8 cellular contexts compared by ENCODE assay signal in the genomic region with DNA sequence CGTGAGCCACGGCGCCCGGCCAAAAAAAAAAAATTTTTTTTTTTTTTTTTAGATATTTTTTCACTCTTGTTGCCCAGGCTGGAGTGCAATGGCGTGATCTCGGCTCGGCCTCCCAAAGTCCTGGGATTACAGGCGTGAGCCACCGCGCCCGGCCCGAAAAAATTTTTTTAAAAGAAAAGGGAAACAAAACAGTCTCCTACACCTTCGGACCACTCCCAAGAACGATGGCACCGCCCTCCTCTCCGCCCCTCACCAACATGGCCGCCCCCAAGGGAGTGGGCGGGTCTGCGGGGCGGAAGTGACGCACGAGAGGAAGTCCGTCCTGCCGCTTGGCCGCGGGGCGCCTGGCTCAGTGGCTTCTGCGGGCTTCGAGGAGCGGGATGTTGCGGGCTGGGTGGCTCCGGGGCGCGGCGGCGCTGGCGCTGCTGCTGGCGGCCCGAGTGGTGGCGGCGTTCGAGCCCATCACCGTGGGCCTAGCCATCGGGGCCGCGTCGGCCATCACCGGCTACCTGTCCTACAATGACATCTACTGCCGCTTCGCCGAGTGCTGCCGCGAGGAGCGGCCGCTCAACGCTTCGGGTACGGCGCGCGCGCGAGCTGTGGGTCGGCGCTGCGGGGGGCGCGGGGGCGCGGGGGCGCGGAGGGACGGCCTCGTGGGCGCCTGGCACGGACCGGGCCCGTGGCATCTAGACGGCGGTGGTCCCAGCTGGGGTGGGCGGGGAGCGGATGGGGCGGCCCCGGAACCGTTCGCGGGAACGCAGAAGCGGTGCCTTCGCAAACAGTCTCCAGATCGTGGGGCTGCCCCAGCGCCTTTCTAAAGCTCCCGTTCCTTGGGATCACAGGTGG. TPM values are rescaled to one million over a fixed set of nuclear protein-coding genes. Genes with fewer than 3 reads are reported as not detected.
DNase-seq lines count a peak whose midpoint lies in the region; ATAC-seq lines count a peak whose summit lies in the region.

A gene with protein sequence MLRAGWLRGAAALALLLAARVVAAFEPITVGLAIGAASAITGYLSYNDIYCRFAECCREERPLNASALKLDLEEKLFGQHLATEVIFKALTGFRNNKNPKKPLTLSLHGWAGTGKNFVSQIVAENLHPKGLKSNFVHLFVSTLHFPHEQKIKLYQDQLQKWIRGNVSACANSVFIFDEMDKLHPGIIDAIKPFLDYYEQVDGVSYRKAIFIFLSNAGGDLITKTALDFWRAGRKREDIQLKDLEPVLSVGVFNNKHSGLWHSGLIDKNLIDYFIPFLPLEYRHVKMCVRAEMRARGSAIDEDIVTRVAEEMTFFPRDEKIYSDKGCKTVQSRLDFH (plus strand): TSS at position 352 of the 846 bp plus-strand sequence. CDS start 29 bp downstream, at position 381.

- H3K9ac ChIP-seq in GM23248 = peak within 1 kb of the TSS; percentile 84

- no peaks in the 10 kb centered on the region for H3K9me3 ChIP-seq in GM23248 (ENCODE audit: low read depth)

- peak within 1 kb of the TSS; percentile 83 for H3K4me2 ChIP-seq in GM23248 (ENCODE audit: unreplicated experiment)

- H3K27me3 Mint-ChIP-seq in activated T-helper 1 cell treated with anti-CD3 and anti-CD28 coated beads, Interleukin-12 subunit alpha, Interleukin-12 subunit beta, Interleukin-2, Interleukin-4 antibody, amounts not matched to agents 30 ng/mL and 10 ng/mL and 1 ng/mL, durations not matched to agents 14 hours and 24 hours and 36 hours (ENCODE audit: insufficient read depth) = no peaks in the 10 kb centered on the region
- no peaks in the 10 kb centered on the region for H3K27me3 Mint-ChIP-seq in naive B cell

- peak within 1 kb of the TSS; percentile 90 for H3K27ac Mint-ChIP-seq in activated T-helper 1 cell treated with anti-CD3 and anti-CD28 coated beads, Interleukin-12 subunit alpha, Interleukin-12 subunit beta, Interleukin-2, Interleukin-4 antibody, amounts not matched to agents 30 ng/mL and 10 ng/mL and 1 ng/mL, durations not matched to agents 14 hours and 24 hours and 36 hours
- peak within 1 kb of the TSS; percentile 90 to 98 (median 97) for H3K27ac Mint-ChIP-seq in naive B cell
- peak within 1 kb of the TSS; percentile 90 for H3K27ac Mint-ChIP-seq in stimulated activated effector memory CD8-positive, alpha-beta T cell treated with anti-CD3 and anti-CD28 coated beads, Interleukin-12 subunit alpha, Interleukin-12 subunit beta, amount 100 ng/mL, for 72 hours

- no peaks in the 10 kb centered on the region for H3K9me3 Mint-ChIP-seq in activated T-helper 1 cell treated with anti-CD3 and anti-CD28 coated beads, Interleukin-12 subunit alpha, Interleukin-12 subunit beta, Interleukin-2, Interleukin-4 antibody, amounts not matched to agents 30 ng/mL and 10 ng/mL and 1 ng/mL, durations not matched to agents 14 hours and 24 hours and 36 hours
- no peaks in the 10 kb centered on the region for H3K9me3 Mint-ChIP-seq in naive B cell
- H3K9me3 Mint-ChIP-seq in stimulated activated effector memory CD8-positive, alpha-beta T cell treated with anti-CD3 and anti-CD28 coated beads, Interleukin-12 subunit alpha, Interleukin-12 subunit beta, amount 100 ng/mL, for 72 hours = no peaks in the 10 kb centered on the region

- H4K20me1 ChIP-seq in GM23248 (ENCODE audit: insufficient read depth) = no peaks in the 10 kb centered on the region

- no peaks in the 10 kb centered on the region for H3F3A ChIP-seq in GM23248 (ENCODE audit: insufficient read depth)

- peak; percentile 95 to 96 for ATAC-seq in naive B cell (ENCODE audit: low read depth in 2 of 2)
- peak; percentile 94 for ATAC-seq in stimulated activated effector memory CD8-positive, alpha-beta T cell treated with anti-CD3 and anti-CD28 coated beads, Interleukin-12 subunit alpha, Interleukin-12 subunit beta, amount 100 ng/mL, for 72 hours

- H3K4me1 Mint-ChIP-seq in activated T-helper 1 cell treated with anti-CD3 and anti-CD28 coated beads, Interleukin-12 subunit alpha, Interleukin-12 subunit beta, Interleukin-2, Interleukin-4 antibody, amounts not matched to agents 30 ng/mL and 10 ng/mL and 1 ng/mL, durations not matched to agents 14 hours and 24 hours and 36 hours (ENCODE audit: low read depth) = peaks cover 31% of the 10 kb centered on the region
- peaks cover 14 to 33% (median 15%) of the 10 kb centered on the region in 3 donors for H3K4me1 Mint-ChIP-seq in naive B cell
- peaks cover 24% of the 10 kb centered on the region for H3K4me1 Mint-ChIP-seq in stimulated activated effector memory CD8-positive, alpha-beta T cell treated with anti-CD3 and anti-CD28 coated beads, Interleukin-12 subunit alpha, Interleukin-12 subunit beta, amount 100 ng/mL, for 72 hours

- no peaks in the 10 kb centered on the region for H3K9me2 ChIP-seq in GM23248 (ENCODE audit: insufficient read depth)

- peaks cover 41% of the 10 kb centered on the region for H3K79me2 ChIP-seq in GM23248 (ENCODE audit: insufficient read depth)

- H2AFZ ChIP-seq in GM23248 = peak within 1 kb of the TSS; percentile 86

- peak within 1 kb of the TSS; percentile 92 for H3K4me3 ChIP-seq in GM23248

- peak within 1 kb of the TSS; percentile 62 for H3K27ac ChIP-seq in GM23248

- H3K27me3 ChIP-seq in GM23248 (replicated peaks; ENCODE audit: insufficient read depth) = no peaks in the 10 kb centered on the region

- H3K4me3 Mint-ChIP-seq in activated T-helper 1 cell treated with anti-CD3 and anti-CD28 coated beads, Interleukin-12 subunit alpha, Interleukin-12 subunit beta, Interleukin-2, Interleukin-4 antibody, amounts not matched to agents 30 ng/mL and 10 ng/mL and 1 ng/mL, durations not matched to agents 14 hours and 24 hours and 36 hours = peak within 1 kb of the TSS; percentile 90
- H3K4me3 Mint-ChIP-seq in naive B cell = peak within 1 kb of the TSS; percentile 90 to 98 (median 95)
- H3K4me3 Mint-ChIP-seq in stimulated activated effector memory CD8-positive, alpha-beta T cell treated with anti-CD3 and anti-CD28 coated beads, Interleukin-12 subunit alpha, Interleukin-12 subunit beta, amount 100 ng/mL, for 72 hours = peak within 1 kb of the TSS; percentile 77

- intact Hi-C loops in activated T-helper 1 cell treated with anti-CD3 and anti-CD28 coated beads, Interleukin-12 subunit alpha, Interleukin-12 subunit beta, Interleukin-2, Interleukin-4 antibody, amounts not matched to agents 30 ng/mL and 10 ng/mL and 1 ng/mL, durations not matched to agents 14 hours and 24 hours and 36 hours (cut with micrococcal nuclease) = loop anchor here (1.0 to 5.0 kb wide), 5 partner anchors 21 to 1431 kb away; a partner anchor contains a TSS

- H3K4me1 ChIP-seq in GM23248 (ENCODE audit: insufficient read depth) = peaks cover 5% of the 10 kb centered on the region; the same call in 1 of the 2 replicates

- peaks cover 26% of the 10 kb centered on the region for H3K36me3 Mint-ChIP-seq in activated T-helper 1 cell treated with anti-CD3 and anti-CD28 coated beads, Interleukin-12 subunit alpha, Interleukin-12 subunit beta, Interleukin-2, Interleukin-4 antibody, amounts not matched to agents 30 ng/mL and 10 ng/mL and 1 ng/mL, durations not matched to agents 14 hours and 24 hours and 36 hours (ENCODE audit: low read depth)
- peaks cover 5 to 7% of the 10 kb centered on the region in 2 donors for H3K36me3 Mint-ChIP-seq in naive B cell
- peaks cover 44% of the 10 kb centered on the region for H3K36me3 Mint-ChIP-seq in stimulated activated effector memory CD8-positive, alpha-beta T cell treated with anti-CD3 and anti-CD28 coated beads, Interleukin-12 subunit alpha, Interleukin-12 subunit beta, amount 100 ng/mL, for 72 hours

- in situ Hi-C loops in GM23248 (cut with MboI) = no loop called here

- WGBS in GM23248 (ENCODE audit: low coverage in 1 of 2, low lambda C conversion rate in 2 of 2, missing lambda C conversion rate in 2 of 2), 2 experiments = 0% methylated on average over 42 to 90 of the region's 93 CpGs

- DNase-seq in DMS79 treated with DMSO at 0.1 percent for 48 hours (lab: John Stamatoyannopoulos, UW) (peak; percentile 89), GM23248 (peak; percentile 95), Kasumi-1 (lab: John Stamatoyannopoulos, UW) (peak; percentile 87 to 88), RPMI7951 (ENCODE audit: low read depth) (peak; percentile 91), fibroblast of gingiva (ENCODE audit: low read depth) (peak; percentile 91), naive B cell (peak; percentile 98)
- peak; percentile 94 for DNase-seq in activated T-helper 1 cell treated with anti-CD3 and anti-CD28 coated beads, Interleukin-12 subunit alpha, Interleukin-12 subunit beta, Interleukin-2, Interleukin-4 antibody, amounts not matched to agents 30 ng/mL and 10 ng/mL and 1 ng/mL, durations not matched to agents 14 hours and 24 hours and 36 hours (ENCODE audit: low spot score)
- peak; percentile 95 to 99 for DNase-seq in stimulated activated effector memory CD8-positive, alpha-beta T cell treated with anti-CD3 and anti-CD28 coated beads, Interleukin-12 subunit alpha, Interleukin-12 subunit beta, amount 100 ng/mL, for 72 hours (ENCODE audit: low spot score in 2 of 2)

- H3K36me3 ChIP-seq in GM23248 (ENCODE audit: low read depth) = no peaks in the 10 kb centered on the region; the same call in 1 of the 2 replicates

RNA-seq across cellular contexts. Expression of the gene that starts here (rescaled TPM):
- 47.6 and 55.1 TPM in 2 replicates for total RNA-seq in GM23248 (2014; rRNA removed; shearing (Covaris generic))
- polyA plus RNA-seq in GM23248 (2016; fragmentation: Nextera tagmentation; extraction: Ambion mirVana) = 34.5 and 37.9 TPM in 2 replicates
- 30.8 and 33.2 TPM in 2 replicates for total RNA-seq in RPMI7951 (2014; rRNA removed; shearing (Covaris generic))
- total RNA-seq in activated T-helper 1 cell treated with anti-CD3 and anti-CD28 coated beads, Interleukin-12 subunit alpha, Interleukin-12 subunit beta, Interleukin-2, Interleukin-4 antibody, amounts not matched to agents 30 ng/mL and 10 ng/mL and 1 ng/mL, durations not matched to agents 14 hours and 24 hours and 36 hours = 21.9 and 25.6 TPM in 2 replicates
- polyA plus RNA-seq in naive B cell (ENCODE audit: low read depth in 6 of 6) = 10 to 100 TPM in 4 of 6 donors, 1 to 10 TPM in 2; 8.2 to 26.0 (median 12.3) TPM

Comparison
In these comparisons a context has a peak if more than half of its experiments do, and no peak if none do; other contexts are left out.
1. Peak in every context shown above with its lines: DNase-seq, ATAC-seq, H3K4me3 ChIP-seq and H3K27ac ChIP-seq.